Comparison of ENCODE assay signal across 28 cellular contexts in the genomic region with DNA sequence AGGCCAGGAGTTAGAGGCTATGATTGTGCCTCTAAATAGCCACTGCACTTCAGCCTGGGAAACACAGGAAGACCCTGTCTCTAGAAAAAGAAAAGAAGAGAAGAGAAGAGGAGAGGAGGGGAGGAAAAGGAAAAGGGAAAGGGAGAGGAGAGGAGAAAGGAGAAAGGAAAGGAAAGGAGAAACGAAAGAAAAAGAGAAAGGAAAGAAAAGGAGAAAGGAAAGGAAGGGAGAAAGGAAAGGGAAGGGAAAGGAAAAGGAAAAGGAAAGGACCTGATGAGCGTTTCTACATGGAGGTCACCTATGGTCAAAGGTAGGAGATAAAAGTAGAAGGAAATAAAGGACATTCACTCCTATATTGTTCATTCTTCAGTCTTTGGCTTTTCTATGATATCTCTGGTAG.
"Had no signal": no experiment of that assay in that cellular context is flagged by ENCODE, and none has a peak within 500 bp of the region (broad histone marks: within the 10 kb centered on the region; RNA-seq: fewer than 3 reads in every experiment).

No MANE protein-coding gene starts in this region.

- H3K27ac Mint-ChIP-seq: effector memory CD8-positive, alpha-beta T cell; endodermal cell; mesothelial cell of epicardium; naive B cell had no signal

- H3K27ac ChIP-seq: coronary artery, epithelial cell of prostate, esophagus squamous epithelium, gastrocnemius medialis, heart right ventricle, left lung, lower lobe of right lung had no signal

- ATAC-seq: effector memory CD8-positive, alpha-beta T cell; esophagus mucosa; gastrocnemius medialis; heart right ventricle; left cardiac atrium; left lung; left ventricle myocardium superior; lower lobe of right lung; mucosa of descending colon had no signal

- H3K4me3 ChIP-seq: coronary artery, dorsolateral prefrontal cortex, esophagus squamous epithelium, gastrocnemius medialis, heart right ventricle, left lung, lower lobe of right lung, mucosa of descending colon had no signal

- H3K36me3 ChIP-seq: esophagus squamous epithelium, gastrocnemius medialis, heart right ventricle, left lung, lower lobe of right lung had no signal

- H3K4me3 Mint-ChIP-seq: effector memory CD8-positive, alpha-beta T cell; endodermal cell; mesothelial cell of epicardium; naive B cell had no signal

- DNase-seq: dermis blood vessel endothelial cell; dorsolateral prefrontal cortex; effector CD8-positive, alpha-beta T cell; effector memory CD8-positive, alpha-beta T cell; endodermal cell; erythroblast; esophagus squamous epithelium; foreskin fibroblast; gastrocnemius medialis; glutamatergic neuron; head of caudate nucleus; heart right ventricle; hippocampal formation; left cardiac atrium; left lung; left ventricle myocardium superior; lower lobe of right lung; mesenchymal stem cell; mucosa of descending colon; naive B cell had no signal

- FAIRE-seq: colon, endometrium, islet of Langerhans, keratinocyte had no signal

- H3K36me3 Mint-ChIP-seq: mesothelial cell of epicardium, naive B cell had no signal

- H3K9me3 Mint-ChIP-seq: endodermal cell, mesothelial cell of epicardium had no signal

- H3K27me3 ChIP-seq: dorsolateral prefrontal cortex, esophagus squamous epithelium, gastrocnemius medialis, heart right ventricle, left lung had no signal

- H3K4me1 ChIP-seq: esophagus squamous epithelium, gastrocnemius medialis, heart right ventricle, left lung, lower lobe of right lung had no signal

- H3K4me1 Mint-ChIP-seq: mesothelial cell of epicardium, naive B cell had no signal

- H3K27me3 Mint-ChIP-seq: effector memory CD8-positive, alpha-beta T cell had no signal

- H3K9me3 ChIP-seq: esophagus squamous epithelium, gastrocnemius medialis, heart right ventricle, left lung, lower lobe of right lung, mucosa of descending colon had no signal
